9 cellular contexts compared by ENCODE assay signal in genomic region chr7:45196374-45196773, GRCh38. TPM values are rescaled to one million over a fixed set of nuclear protein-coding genes. Genes with fewer than 3 reads are reported as not detected.
DNase-seq lines count a peak whose midpoint lies in the region; ATAC-seq and TF ChIP-seq lines count a peak whose summit lies in the region.
"Had no signal": no experiment of that assay in that cellular context is flagged by ENCODE, and none has a peak within 500 bp of the region (broad histone marks: within the 10 kb centered on the region; RNA-seq: fewer than 3 reads in every experiment).

No MANE protein-coding gene starts in this region.

- peaks cover 2% of the 10 kb centered on the region for H3K27me3 Mint-ChIP-seq in endothelial cell (ENCODE audit: unreplicated experiment)

- peak; percentile 18 to 62 for DNase-seq in stimulated activated CD4-positive, alpha-beta T cell treated with anti-CD3 and anti-CD28 coated beads, Interleukin-12 subunit alpha, Interleukin-12 subunit beta, amount 100 ng/mL, for 24 hours (ENCODE audit: low read depth in 2 of 2)
- DNase-seq in NCI-H774 (lab: John Stamatoyannopoulos, UW) (no peak), endothelial cell (ENCODE audit: low spot score) (no peak), activated gamma-delta T cell treated with Interleukin-2 at 50 U/mL for 16 hours (no peak)
- DNase-seq: naive B cell had no signal

- no peak for TF ChIP-seq CTCF in endothelial cell (IDR thresholded peaks at IDR 0.05; ENCODE audit: unreplicated experiment)

- no peak overlapping the region for H3K4me3 Mint-ChIP-seq in endothelial cell (ENCODE audit: unreplicated experiment)
- H3K4me3 Mint-ChIP-seq: naive B cell had no signal

- peaks cover 1% of the 10 kb centered on the region for H3K36me3 Mint-ChIP-seq in endothelial cell (ENCODE audit: low read depth, unreplicated experiment)
- H3K36me3 Mint-ChIP-seq: naive B cell had no signal

- no peak overlapping the region for H3K27ac Mint-ChIP-seq in endothelial cell (ENCODE audit: unreplicated experiment)
- H3K27ac Mint-ChIP-seq: naive B cell had no signal

- peaks cover 11% of the 10 kb centered on the region for H3K9me3 Mint-ChIP-seq in endothelial cell (ENCODE audit: unreplicated experiment)

- peaks cover 3% of the 10 kb centered on the region for H3K4me1 Mint-ChIP-seq in endothelial cell (ENCODE audit: unreplicated experiment)
- H3K4me1 Mint-ChIP-seq: naive B cell had no signal

- peak; percentile 88 for ATAC-seq in GM18499 (IDR thresholded peaks at IDR 0.05; ENCODE audit: insufficient read depth, unreplicated experiment)
- ATAC-seq in GM21367 (IDR thresholded peaks at IDR 0.05; ENCODE audit: unreplicated experiment): peak; percentile 70
- ATAC-seq in HG03378 (IDR thresholded peaks at IDR 0.05; ENCODE audit: unreplicated experiment): peak; percentile 90
- no peak for ATAC-seq in SK-N-SH treated with all-trans-retinoic acid at 6 μM for 48 hours

TF ChIP-seq in SK-N-SH treated with all-trans-retinoic acid at 6 μM for 48 hours, 23 proteins besides CTCF, POLR2A, EP300 and RAD21:
- TF ChIP-seq ISL1 (CRISPR knock-in tag; IDR thresholded peaks at IDR 0.05) (no peak), TCF4 (CRISPR knock-in tag; IDR thresholded peaks at IDR 0.05; ENCODE audit: borderline replicate concordance) (no peak), ZNF70 (CRISPR knock-in tag; IDR thresholded peaks at IDR 0.05) (no peak), PPARA (CRISPR knock-in tag; IDR thresholded peaks at IDR 0.05; ENCODE audit: borderline replicate concordance) (no peak), ZFP30 (CRISPR knock-in tag; IDR thresholded peaks at IDR 0.05) (no peak), CSDC2 (CRISPR knock-in tag; IDR thresholded peaks at IDR 0.05) (no peak), SNAI2 (CRISPR knock-in tag; IDR thresholded peaks at IDR 0.05) (no peak), ZNF565 (CRISPR knock-in tag; conservative IDR thresholded peaks at IDR 0.05; ENCODE audit: low read depth) (no peak), BACH2 (CRISPR knock-in tag; IDR thresholded peaks at IDR 0.05; ENCODE audit: borderline replicate concordance) (no peak), TSHZ2 (CRISPR knock-in tag; IDR thresholded peaks at IDR 0.05) (no peak), ESRRG (CRISPR knock-in tag; IDR thresholded peaks at IDR 0.05) (no peak), PATZ1 (CRISPR knock-in tag; IDR thresholded peaks at IDR 0.05; ENCODE audit: borderline replicate concordance) (no peak), ARNTL (CRISPR knock-in tag; IDR thresholded peaks at IDR 0.05; ENCODE audit: borderline replicate concordance, low read depth) (no peak), ZNF8 (CRISPR knock-in tag; IDR thresholded peaks at IDR 0.05) (no peak), GLIS3 (CRISPR knock-in tag; IDR thresholded peaks at IDR 0.05) (no peak), ZFP3 (CRISPR knock-in tag; IDR thresholded peaks at IDR 0.05) (no peak), CREB5 (CRISPR knock-in tag; IDR thresholded peaks at IDR 0.05; ENCODE audit: low read depth) (no peak), OSR1 (CRISPR knock-in tag; IDR thresholded peaks at IDR 0.05) (no peak), RARB (CRISPR knock-in tag; IDR thresholded peaks at IDR 0.05) (no peak), CSRNP3 (CRISPR knock-in tag; IDR thresholded peaks at IDR 0.05) (no peak)

RNA-seq across cellular contexts. Expression of gene RAMP3, which starts 38.8 kb away (rescaled TPM):
- 0.62 TPM for total RNA-seq in endothelial cell (ENCODE audit: unreplicated experiment)

Comparison
In these comparisons a context has a peak if more than half of its experiments do, and no peak if none do; other contexts are left out.
1. DNase-seq: peak in stimulated activated CD4-positive, alpha-beta T cell treated with anti-CD3 and anti-CD28 coated beads, Interleukin-12 subunit alpha, Interleukin-12 subunit beta, amount 100 ng/mL, for 24 hours (2 of 2); none in NCI-H774 (single experiment), endothelial cell (single experiment) and activated gamma-delta T cell treated with Interleukin-2 at 50 U/mL for 16 hours (single experiment).